ENCODE assay signal across 27 cellular contexts in genomic region chr10:31042670-31043069, GRCh38. TPM values are rescaled to one million over a fixed set of nuclear protein-coding genes. Genes with fewer than 3 reads are reported as not detected.
A peak's percentile ranks its signal among the peaks of the same experiment; 100 is the strongest.
DNase-seq lines count a peak whose midpoint lies in the region; ATAC-seq, FAIRE-seq and TF ChIP-seq lines count a peak whose summit lies in the region.
"Had no signal": no experiment of that assay in that cellular context is flagged by ENCODE, and none has a peak within 500 bp of the region (broad histone marks: within the 10 kb centered on the region; RNA-seq: fewer than 3 reads in every experiment).

No MANE protein-coding gene starts in this region.

- H3K27me3 ChIP-seq in left ventricle myocardium inferior (ENCODE audit: low read depth): no peaks in the 10 kb centered on the region
- H3K27me3 ChIP-seq in right atrium auricular region: no peaks in the 10 kb centered on the region
- H3K27me3 ChIP-seq: BLaER1 treated with 17β-estradiol and CSF1 and Interleukin-3, amounts not matched to agents 10 nM and 100 nM had no signal

- H3K36me3 ChIP-seq in left ventricle myocardium inferior (no peaks in the 10 kb centered on the region), right atrium auricular region (no peaks in the 10 kb centered on the region), kidney (ENCODE audit: control insufficient read depth in 1 of 2, insufficient read depth in 2 of 2, low read length in 2 of 2) (no peaks in the 10 kb centered on the region)
- H3K36me3 ChIP-seq: BLaER1 treated with 17β-estradiol and CSF1 and Interleukin-3, amounts not matched to agents 10 nM and 100 nM had no signal

- FAIRE-seq in D721Med (lab: Jason Lieb, UNC): peak; percentile 21
- peak; percentile 80 for FAIRE-seq in kidney (lab: Jason Lieb, UNC)
- FAIRE-seq: GM12878, GM12892, GM18507, GM19239 had no signal

- intact Hi-C loops in left ventricle myocardium inferior (cut with micrococcal nuclease) (no loop called here), kidney (cut with DNase I) (no loop called here)

- DNase-seq in left ventricle myocardium inferior: no peak
- DNase-seq in right atrium auricular region (ENCODE audit: low spot score): no peak
- no peak for DNase-seq in D721Med (ENCODE audit: insufficient read length, low spot score)
- DNase-seq in amniotic epithelial cell (ENCODE audit: low read depth): peak; percentile 90
- no peak for DNase-seq in kidney
- no peak for DNase-seq in NCI-H1092 treated with DMSO at 0.1 percent for 48 hours (lab: John Stamatoyannopoulos, UW)
- DNase-seq in SW 1271 (lab: John Stamatoyannopoulos, UW): no peak
- DNase-seq: 8988T; AML-193; Caco-2; Calu3; CD4-positive, alpha-beta T cell; CD8-positive, alpha-beta T cell; DMS 273 treated with DMSO at 0.1 percent for 48 hours; DMS153; DMS53; DMS79; DND-41; EL; GDM1 had no signal

- no peaks in the 10 kb centered on the region for H3K9me3 ChIP-seq in left ventricle myocardium inferior (replicated peaks)
- H3K9me3 ChIP-seq in right atrium auricular region: no peaks in the 10 kb centered on the region
- no peaks in the 10 kb centered on the region for H3K9me3 ChIP-seq in kidney (ENCODE audit: control insufficient read depth in 1 of 2, low read length in 2 of 2)
- H3K9me3 ChIP-seq: Caco-2 had no signal

- H3K27ac ChIP-seq in left ventricle myocardium inferior (replicated peaks): peak overlapping the region; percentile 24
- H3K27ac ChIP-seq in right atrium auricular region: no peak overlapping the region
- no peak overlapping the region for H3K27ac ChIP-seq in kidney (ENCODE audit: low read depth in 2 of 2, low read length in 2 of 2)
- H3K27ac ChIP-seq: BLaER1 treated with 17β-estradiol and CSF1 and Interleukin-3, amounts not matched to agents 10 nM and 100 nM; C4-2B had no signal

- H3K4me3 ChIP-seq in left ventricle myocardium inferior: no peak overlapping the region
- H3K4me3 ChIP-seq in right atrium auricular region: no peak overlapping the region
- H3K4me3 ChIP-seq in kidney (ENCODE audit: low read length in 2 of 2): no peak overlapping the region
- H3K4me3 ChIP-seq: BLaER1 treated with 17β-estradiol and CSF1 and Interleukin-3, amounts not matched to agents 10 nM and 100 nM; GM12878 had no signal

- no peak overlapping the region for H3K9ac ChIP-seq in kidney (ENCODE audit: low read length in 2 of 2)
- H3K9ac ChIP-seq: BLaER1 treated with 17β-estradiol and CSF1 and Interleukin-3, amounts not matched to agents 10 nM and 100 nM had no signal

- no peak for ATAC-seq in GM18873 (IDR thresholded peaks at IDR 0.05; ENCODE audit: low FRiP score, unreplicated experiment)
- ATAC-seq: CD8-positive, alpha-beta T cell; GM12878 had no signal

- peaks cover 6% of the 10 kb centered on the region for H3K4me1 ChIP-seq in left ventricle myocardium inferior
- no peaks in the 10 kb centered on the region for H3K4me1 ChIP-seq in right atrium auricular region
- H3K4me1 ChIP-seq in kidney (ENCODE audit: control insufficient read depth in 1 of 2, insufficient read depth in 1 of 2, low read depth in 1 of 2, low read length in 2 of 2): no peaks in the 10 kb centered on the region
- H3K4me1 ChIP-seq: Caco-2 had no signal

- TF ChIP-seq CTCF in left ventricle myocardium inferior (IDR thresholded peaks at IDR 0.05; ENCODE audit: borderline replicate concordance) (no peak), right atrium auricular region (IDR thresholded peaks at IDR 0.05) (no peak), D721Med (IDR thresholded peaks at IDR 0.05; ENCODE audit: insufficient read depth, missing control alignments) (no peak), kidney (IDR thresholded peaks at IDR 0.05; ENCODE audit: borderline replicate concordance, extremely low read depth, insufficient read depth) (no peak)

RNA-seq across cellular contexts. Expression of gene ZNF438, which starts 11.0 kb away (rescaled TPM):
- total RNA-seq in left ventricle myocardium inferior (13.2 TPM), right atrium auricular region (10 to 100 TPM; 13.4 to 14.5 TPM), kidney (9.9 TPM)
- 5.9 TPM for polyA plus RNA-seq in kidney (ENCODE audit: insufficient read depth, low read depth, low replicate concordance)
